In genomic region chr6:12654107-12654506, GRCh38 we compare ENCODE assay signal across 9 cellular contexts.
"Had no signal": no experiment of that assay in that cellular context is flagged by ENCODE, and none has a peak within 500 bp of the region (broad histone marks: within the 10 kb centered on the region; RNA-seq: fewer than 3 reads in every experiment).

No MANE protein-coding gene starts in this region.

- DNase-seq: GOT3, H9, HCEC 1CT, HFFc6 had no signal

- H3K27ac Mint-ChIP-seq: H9, HFFc6, IgD-negative memory B cell had no signal

- H3K4me1 Mint-ChIP-seq: IgD-negative memory B cell had no signal

- H3K9ac ChIP-seq: GM23248 had no signal

- H3K27ac ChIP-seq: GM23248, HL-60 had no signal

- FAIRE-seq: H54, HepG2 had no signal

- ATAC-seq: HepG2 had no signal

- H2AFZ ChIP-seq: GM23248 had no signal

- H3K4me3 Mint-ChIP-seq: H9, HFFc6 had no signal

- H3K4me3 ChIP-seq: GM23248 had no signal

- H3K36me3 Mint-ChIP-seq: IgD-negative memory B cell had no signal
